In genomic region chr16:79379083-79379482, GRCh38 we compare ENCODE assay signal across 31 cellular contexts.
"Had no signal": no experiment of that assay in that cellular context is flagged by ENCODE, and none has a peak within 500 bp of the region (broad histone marks: within the 10 kb centered on the region; RNA-seq: fewer than 3 reads in every experiment).

No MANE protein-coding gene starts in this region.

- H3K27ac ChIP-seq: ascending aorta, Peyer's patch, RWPE1, VCaP had no signal

- ATAC-seq: activated CD8-positive, alpha-beta T cell treated with anti-CD3 and anti-CD28 coated beads, Interleukin-2, amount 10 ng/mL, durations not matched to agents 7 days and 5 days; PC-3; Right ventricle myocardium inferior had no signal

- H3K4me3 Mint-ChIP-seq: activated B cell treated with CpG ODN at 0.5 μM for 24 hours; activated CD4-positive, alpha-beta T cell treated with anti-CD3 and anti-CD28 coated beads, Interleukin-2, amount 10 ng/mL, durations not matched to agents 24 days and 14 days; activated CD8-positive, alpha-beta T cell treated with anti-CD3 and anti-CD28 coated beads, Interleukin-2, amount 10 ng/mL, durations not matched to agents 7 days and 5 days; activated naive CD4-positive, alpha-beta T cell treated with anti-CD3 and anti-CD28 coated beads, Interleukin-2, amount 50 U/mL, for 24 hours; activated naive CD8-positive, alpha-beta T cell treated with anti-CD3 and anti-CD28 coated beads, Interleukin-2, amount 10 ng/mL, durations not matched to agents 7 days and 5 days; activated T-cell treated with anti-CD3 and anti-CD28 coated beads, Interleukin-2, amount 50 U/mL, for 24 hours had no signal

- H3K4me1 ChIP-seq: ascending aorta, Peyer's patch had no signal

- H3K27ac Mint-ChIP-seq: activated B cell treated with CpG ODN at 0.5 μM for 24 hours; activated CD4-positive, alpha-beta T cell treated with anti-CD3 and anti-CD28 coated beads, Interleukin-2, amount 10 ng/mL, durations not matched to agents 24 days and 14 days; activated CD8-positive, alpha-beta T cell treated with anti-CD3 and anti-CD28 coated beads, Interleukin-2, amount 10 ng/mL, durations not matched to agents 7 days and 5 days; activated naive CD4-positive, alpha-beta T cell treated with anti-CD3 and anti-CD28 coated beads, Interleukin-2, amount 50 U/mL, for 24 hours; activated naive CD8-positive, alpha-beta T cell treated with anti-CD3 and anti-CD28 coated beads, Interleukin-2, amount 10 ng/mL, durations not matched to agents 7 days and 5 days; activated T-cell treated with anti-CD3 and anti-CD28 coated beads, Interleukin-2, amount 50 U/mL, for 24 hours; activated T-helper 2 cell treated with anti-CD3 and anti-CD28 coated beads, Interferon-gamma antibody, Interleukin-2, Interleukin-4, amounts not matched to agents 10 μg/mL and 5 μg/mL and 100 μg/mL, durations not matched to agents 14 hours and 24 hours and 36 hours had no signal

- H3K4me3 ChIP-seq: ascending aorta, Peyer's patch had no signal

- H3K9me3 ChIP-seq: ascending aorta, Peyer's patch had no signal

- H3K27me3 ChIP-seq: ascending aorta, Peyer's patch had no signal

- DNase-seq: activated B cell treated with CpG ODN at 0.5 μM for 24 hours; activated CD4-positive, alpha-beta T cell treated with anti-CD3 and anti-CD28 coated beads, Interleukin-2, amount 10 ng/mL, durations not matched to agents 24 days and 14 days; activated CD4-positive, alpha-beta T cell treated with anti-CD3 and anti-CD28 coated beads, Interleukin-2, amount 50 U/mL, for 4 hours; activated CD4-positive, CD25-positive, alpha-beta regulatory T cell treated with anti-CD3 and anti-CD28 coated beads, Interleukin-2, amount 50 U/mL, for 72 hours; activated CD8-positive, alpha-beta T cell treated with anti-CD3 and anti-CD28 coated beads, Interleukin-2, amount 10 ng/mL, durations not matched to agents 7 days and 5 days; activated gamma-delta T cell; activated naive CD4-positive, alpha-beta T cell treated with Interleukin-2 at 50 U/mL for 16 hours; activated naive CD8-positive, alpha-beta T cell treated with anti-CD3 and anti-CD28 coated beads, Interleukin-2, amount 10 ng/mL, durations not matched to agents 7 days and 5 days; activated T-cell treated with anti-CD3 and anti-CD28 coated beads, Interleukin-2, amount 50 U/mL, for 24 hours; amygdala; central memory CD4-positive, alpha-beta T cell; NCI-H1092; NCI-H1436 treated with DMSO at 0.1 percent for 48 hours; NCI-H1694 treated with DMSO at 0.1 percent for 48 hours; NCI-H2029; NCI-H345; NCI-H524 treated with DMSO at 0.1 percent for 48 hours; NCI-H748 treated with DMSO at 0.1 percent for 48 hours; NK-92 treated with Interleukin-12 subunit alpha and Interleukin-12 subunit beta, amount 100 ng/mL, for 24 hours; PC-3; Peyer's patch; SW 1271; T-helper 1 cell; T-helper 2 cell; T-helper 9 cell had no signal

- H3K9me3 Mint-ChIP-seq: activated B cell treated with CpG ODN at 0.5 μM for 24 hours had no signal

- H3K27me3 Mint-ChIP-seq: activated naive CD4-positive, alpha-beta T cell treated with anti-CD3 and anti-CD28 coated beads, Interleukin-2, amount 50 U/mL, for 24 hours; activated T-cell treated with anti-CD3 and anti-CD28 coated beads, Interleukin-2, amount 50 U/mL, for 24 hours had no signal

- H3K36me3 ChIP-seq: ascending aorta, Peyer's patch had no signal
